14 cellular contexts compared by ENCODE assay signal in the genomic region with DNA sequence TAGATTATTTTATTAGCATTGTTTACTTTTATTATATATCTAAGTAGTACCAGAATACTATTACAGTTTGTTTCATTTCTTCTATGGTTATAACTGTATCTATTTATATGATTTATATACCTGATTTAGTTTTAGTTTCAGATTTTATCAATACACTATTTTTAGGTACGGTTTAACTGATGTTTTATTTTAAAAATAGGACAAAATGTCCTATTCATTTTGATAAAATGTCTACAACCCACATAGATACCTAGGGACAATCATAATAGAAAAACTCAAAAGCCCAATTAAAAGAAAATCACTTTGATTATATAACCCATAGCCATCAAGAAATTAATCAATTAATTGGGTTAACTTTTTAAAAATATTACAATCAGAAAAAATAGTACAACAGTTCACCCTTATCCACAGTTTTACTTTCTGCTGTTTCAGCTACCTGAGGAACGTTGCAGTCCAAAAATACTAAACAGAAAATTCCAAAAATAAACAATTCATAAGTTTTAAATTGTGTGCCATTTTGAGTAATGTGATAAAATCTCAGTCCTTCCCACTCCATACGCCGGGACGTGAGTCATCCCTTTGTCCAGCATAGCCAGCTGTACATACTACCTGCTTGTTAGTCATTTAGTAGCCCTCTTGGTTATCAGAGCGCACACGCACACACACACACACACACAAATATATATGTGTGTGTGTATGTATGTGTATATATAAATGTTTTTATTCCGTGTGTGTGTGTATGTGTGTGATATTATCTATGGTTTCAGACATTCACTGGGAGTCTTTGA. TPM values are rescaled to one million over a fixed set of nuclear protein-coding genes. Genes with fewer than 3 reads are reported as not detected.
DNase-seq lines count a peak whose midpoint lies in the region; ATAC-seq and TF ChIP-seq lines count a peak whose summit lies in the region.
"Had no signal": no experiment of that assay in that cellular context is flagged by ENCODE, and none has a peak within 500 bp of the region (broad histone marks: within the 10 kb centered on the region; RNA-seq: fewer than 3 reads in every experiment).

No MANE protein-coding gene starts in this region.

- 54% methylated on average over 8 of the region's 8 CpGs for WGBS in right lobe of liver (ENCODE audit: insufficient coverage, low coverage, low lambda C conversion rate, missing lambda C conversion rate)

- H3K36me3 ChIP-seq in HCT116 (ENCODE audit: control insufficient read depth in 1 of 2, insufficient read depth in 2 of 2, low read length in 2 of 2): no peaks in the 10 kb centered on the region
- no peaks in the 10 kb centered on the region for H3K36me3 ChIP-seq in right lobe of liver
- H3K36me3 ChIP-seq in CD8-positive, alpha-beta T cell (ENCODE audit: insufficient read depth, low read length): no peaks in the 10 kb centered on the region

- TF ChIP-seq POLR2A in HCT116 (IDR thresholded peaks at IDR 0.05; ENCODE audit: borderline replicate concordance, extremely low read depth, insufficient read depth, insufficient read length): no peak
- TF ChIP-seq POLR2A in right lobe of liver (IDR thresholded peaks at IDR 0.05): no peak

- no peak overlapping the region for H3K27ac Mint-ChIP-seq in Calu3 (ENCODE audit: unreplicated experiment)
- no peak overlapping the region for H3K27ac Mint-ChIP-seq in CD8-positive, alpha-beta T cell
- H3K27ac Mint-ChIP-seq: activated CD8-positive, alpha-beta T cell treated with anti-CD3 and anti-CD28 coated beads for 36 hours; activated T-helper 17 cell treated with anti-CD3 and anti-CD28 coated beads, Interleukin-2, amount 50 U/mL, for 72 hours; dendritic cell treated with granulocyte-macrophage colony-stimulating factor and Interleukin-4, amounts not matched to agents 40 ng/mL and 50 ng/mL, for 4 days; natural killer cell had no signal

- CTCF ChIA-PET in Calu3 (lab: Charles Lee) (no interaction called here), HCT116 (lab: Charles Lee) (no interaction called here)
- CTCF ChIA-PET in CD8-positive, alpha-beta T cell (lab: Charles Lee): no interaction called here

- H3K9me2 ChIP-seq in HCT116 (ENCODE audit: insufficient read depth): no peaks in the 10 kb centered on the region

- H3K4me3 ChIP-seq in HCT116 (replicated peaks in 1 of 2; ENCODE audit: low read depth in 1 of 2, low read length in 2 of 2) (no peak overlapping the region; a peak in 1 of 4 replicates), right lobe of liver (no peak overlapping the region)
- no peak overlapping the region for H3K4me3 ChIP-seq in CD8-positive, alpha-beta T cell (ENCODE audit: low read depth, low read length)

- no peaks in the 10 kb centered on the region for H3K27me3 Mint-ChIP-seq in Calu3 (ENCODE audit: unreplicated experiment)
- H3K27me3 Mint-ChIP-seq in CD8-positive, alpha-beta T cell (ENCODE audit: low read depth): peaks cover 20% of the 10 kb centered on the region

- BruUV-seq in Calu3 (replicated peaks; lab: Mats Ljungman, UMichigan): no TSS peak
- BruUV-seq in HCT116 (replicated peaks; lab: Mats Ljungman, UMichigan): no TSS peak

- H3K36me3 Mint-ChIP-seq in Calu3 (ENCODE audit: insufficient read depth, unreplicated experiment): peaks cover 11% of the 10 kb centered on the region
- no peaks in the 10 kb centered on the region for H3K36me3 Mint-ChIP-seq in CD8-positive, alpha-beta T cell
- H3K36me3 Mint-ChIP-seq: natural killer cell had no signal

- peaks cover 6% of the 10 kb centered on the region for H3K4me1 Mint-ChIP-seq in Calu3 (ENCODE audit: low read depth, unreplicated experiment)
- H3K4me1 Mint-ChIP-seq in CD8-positive, alpha-beta T cell (ENCODE audit: low read depth): peaks cover 8% of the 10 kb centered on the region

- TF ChIP-seq RAD21 in HCT116 (IDR thresholded peaks at IDR 0.05; ENCODE audit: low read depth): 0 out of 2 replicates have a peak, but pooled peaks have one; percentile 4

- no peak overlapping the region for H3K4me3 Mint-ChIP-seq in Calu3 (ENCODE audit: low read depth, unreplicated experiment)
- no peak overlapping the region for H3K4me3 Mint-ChIP-seq in CD8-positive, alpha-beta T cell
- H3K4me3 Mint-ChIP-seq: activated CD8-positive, alpha-beta T cell treated with anti-CD3 and anti-CD28 coated beads for 36 hours; activated T-helper 17 cell treated with anti-CD3 and anti-CD28 coated beads, Interleukin-2, amount 50 U/mL, for 72 hours; dendritic cell treated with granulocyte-macrophage colony-stimulating factor and Interleukin-4, amounts not matched to agents 40 ng/mL and 50 ng/mL, for 4 days; natural killer cell had no signal

- ATAC-seq in HCT116: no peak
- ATAC-seq in right lobe of liver: no peak
- ATAC-seq in CD8-positive, alpha-beta T cell: no peak
- ATAC-seq: activated CD8-positive, alpha-beta T cell treated with anti-CD3 and anti-CD28 coated beads for 36 hours; activated T-helper 17 cell treated with anti-CD3 and anti-CD28 coated beads, Interleukin-2, amount 50 U/mL, for 72 hours; natural killer cell had no signal

- TF ChIP-seq CTCF in Calu3 (IDR thresholded peaks at IDR 0.05; ENCODE audit: unreplicated experiment) (no peak), HCT116 (IDR thresholded peaks at IDR 0.05 in 2 of 3, conservative IDR thresholded peaks at IDR 0.05 in 1 of 3; ENCODE audit: borderline replicate concordance in 1 of 3, insufficient read depth in 1 of 3, low read depth in 2 of 3, low read length in 2 of 3) (no peak), right lobe of liver (IDR thresholded peaks at IDR 0.05) (no peak)
- TF ChIP-seq CTCF in CD8-positive, alpha-beta T cell (IDR thresholded peaks at IDR 0.05): no peak

- RAD21 ChIA-PET in HCT116 (lab: Charles Lee; ENCODE audit: low non-redundant PET in 1 of 2, low total read pairs in 2 of 2, uncharacterized antibody in 2 of 2, unreplicated experiment in 2 of 2): no interaction called here

- H3K9ac ChIP-seq in HCT116 (ENCODE audit: low read length): no peak overlapping the region

- peak overlapping the region; percentile 51 for H3K4me2 ChIP-seq in HCT116 (ENCODE audit: low read length)

- intact Hi-C loops in Calu3 (cut with micrococcal nuclease; ENCODE audit: unreplicated experiment): loop anchor here (2.0 to 10.0 kb wide), 2 partner anchors 171 to 177 kb away; no protein-coding TSS in a partner anchor
- intact Hi-C loops in HCT116 (cut with micrococcal nuclease): no loop called here
- intact Hi-C loops in right lobe of liver (cut with DNase I): no loop called here
- intact Hi-C loops in CD8-positive, alpha-beta T cell (cut with DNase I, micrococcal nuclease): no loop called here

- H3K9me3 ChIP-seq in HCT116 (ENCODE audit: control insufficient read depth in 1 of 2, insufficient read depth in 1 of 2, low read depth in 1 of 2, low read length in 2 of 2) (no peaks in the 10 kb centered on the region), right lobe of liver (no peaks in the 10 kb centered on the region)
- H3K9me3 ChIP-seq in CD8-positive, alpha-beta T cell (ENCODE audit: low read length): no peaks in the 10 kb centered on the region

- peak; percentile 27 for DNase-seq in Calu3
- no peak for DNase-seq in HCT116 (ENCODE audit: low read depth, low spot score)
- peak; percentile 19 for DNase-seq in RPMI7951 (ENCODE audit: low read depth)
- DNase-seq in glomerular endothelial cell (ENCODE audit: extremely low read depth, low read depth, low spot score): peak; percentile 80
- no peak for DNase-seq in right lobe of liver
- no peak for DNase-seq in globus pallidus (ENCODE audit: low spot score)
- DNase-seq in activated CD8-positive, alpha-beta memory T cell treated with anti-CD3 and anti-CD28 coated beads, Interleukin-2, amount 50 U/mL, for 48 hours: no peak
- no peak for DNase-seq in CD8-positive, alpha-beta T cell
- DNase-seq: activated CD8-positive, alpha-beta T cell treated with anti-CD3 and anti-CD28 coated beads for 36 hours; KBM-7; natural killer cell; NCI-H146 had no signal

- POLR2A ChIA-PET in HCT116 (lab: Charles Lee): no interaction called here
- POLR2A ChIA-PET in CD8-positive, alpha-beta T cell (lab: Charles Lee): no interaction called here

- H3K27ac ChIP-seq in HCT116 (ENCODE audit: low read depth, low read length) (no peak overlapping the region), right lobe of liver (no peak overlapping the region)
- H3K27ac ChIP-seq in CD8-positive, alpha-beta T cell (ENCODE audit: low read depth, low read length): no peak overlapping the region

- peaks cover 0 to 14% of the 10 kb centered on the region in 2 experiments; a peak in 2 of 4 replicates for H3K4me1 ChIP-seq in HCT116 (ENCODE audit: control insufficient read depth in 1 of 2, insufficient read depth in 2 of 2, low read length in 2 of 2)
- no peaks in the 10 kb centered on the region for H3K4me1 ChIP-seq in right lobe of liver
- H3K4me1 ChIP-seq in CD8-positive, alpha-beta T cell (ENCODE audit: insufficient read depth, low read length): no peaks in the 10 kb centered on the region

- peak overlapping the region; percentile 98 for H2AFZ ChIP-seq in HCT116 (ENCODE audit: low read depth, low read length, poor library complexity, severe bottlenecking)

- H4K20me1 ChIP-seq in HCT116 (ENCODE audit: insufficient read depth): no peaks in the 10 kb centered on the region

- H3K27me3 ChIP-seq in HCT116 (ENCODE audit: insufficient read depth, low read length) (no peaks in the 10 kb centered on the region), right lobe of liver (no peaks in the 10 kb centered on the region)
- H3K27me3 ChIP-seq in CD8-positive, alpha-beta T cell (ENCODE audit: insufficient read depth, low read length): no peaks in the 10 kb centered on the region

- H3K79me2 ChIP-seq in HCT116 (ENCODE audit: insufficient read depth, low read length): no peaks in the 10 kb centered on the region

- H3K9me3 Mint-ChIP-seq in Calu3 (ENCODE audit: low read depth, unreplicated experiment): no peaks in the 10 kb centered on the region
- no peaks in the 10 kb centered on the region for H3K9me3 Mint-ChIP-seq in CD8-positive, alpha-beta T cell
- H3K9me3 Mint-ChIP-seq: activated CD8-positive, alpha-beta T cell treated with anti-CD3 and anti-CD28 coated beads for 36 hours; activated T-helper 17 cell treated with anti-CD3 and anti-CD28 coated beads, Interleukin-2, amount 50 U/mL, for 72 hours; dendritic cell treated with granulocyte-macrophage colony-stimulating factor and Interleukin-4, amounts not matched to agents 40 ng/mL and 50 ng/mL, for 4 days had no signal

TF ChIP-seq in HCT116, 20 proteins besides CTCF, POLR2A, EP300 and RAD21 (continues in another document):
- TF ChIP-seq EGR1 (IDR thresholded peaks at IDR 0.05; ENCODE audit: low read depth): no peak
- TF ChIP-seq EZH2phosphoT487 (IDR thresholded peaks at IDR 0.05; ENCODE audit: borderline replicate concordance): no peak
- no peak for TF ChIP-seq POLR2AphosphoS5 (IDR thresholded peaks at IDR 0.05; ENCODE audit: low read depth, low read length)
- no peak for TF ChIP-seq YY1 (IDR thresholded peaks at IDR 0.05; ENCODE audit: extremely low read depth, insufficient replicate concordance, low read depth, low read length)
- TF ChIP-seq TCF7L2 (IDR thresholded peaks at IDR 0.05; ENCODE audit: borderline replicate concordance, extremely low read depth, insufficient read depth, insufficient read length): no peak

RNA-seq across cellular contexts. Expression of a gene that starts 5.0 kb away (rescaled TPM):
- total RNA-seq in Calu3 (2022) (6.2 and 7.1 TPM in 2 replicates), HCT116 (2021; ENCODE audit: unreplicated experiment) (6.7 TPM), glomerular endothelial cell (0.35 TPM in 1 of 2 replicates, not detected in the other), right lobe of liver (under 1 TPM; 0.15 to 1.00 (median 0.65) TPM)
- 1.6 and 2.0 TPM in 2 replicates for polyA plus RNA-seq in HCT116 (2012)
- total RNA-seq in RPMI7951 (2014; rRNA removed; shearing (Covaris generic)): not detected in 2 replicates
- under 1 TPM in 1 of 2 experiments, not detected in 1; 0.61 TPM for total RNA-seq in CD8-positive, alpha-beta T cell
- total RNA-seq: activated CD8-positive, alpha-beta T cell treated with anti-CD3 and anti-CD28 coated beads for 36 hours had no signal

Comparison
In these comparisons a context has a peak if more than half of its experiments do, and no peak if none do; other contexts are left out.
1. DNase-seq: peak in Calu3 (single experiment), RPMI7951 (single experiment) and glomerular endothelial cell (single experiment); none in HCT116 (single experiment), right lobe of liver (0 of 3), globus pallidus (single experiment), activated CD8-positive, alpha-beta memory T cell treated with anti-CD3 and anti-CD28 coated beads, Interleukin-2, amount 50 U/mL, for 48 hours (single experiment) and CD8-positive, alpha-beta T cell (0 of 7).